Comparison of ENCODE assay signal across 10 cellular contexts in the genomic region with DNA sequence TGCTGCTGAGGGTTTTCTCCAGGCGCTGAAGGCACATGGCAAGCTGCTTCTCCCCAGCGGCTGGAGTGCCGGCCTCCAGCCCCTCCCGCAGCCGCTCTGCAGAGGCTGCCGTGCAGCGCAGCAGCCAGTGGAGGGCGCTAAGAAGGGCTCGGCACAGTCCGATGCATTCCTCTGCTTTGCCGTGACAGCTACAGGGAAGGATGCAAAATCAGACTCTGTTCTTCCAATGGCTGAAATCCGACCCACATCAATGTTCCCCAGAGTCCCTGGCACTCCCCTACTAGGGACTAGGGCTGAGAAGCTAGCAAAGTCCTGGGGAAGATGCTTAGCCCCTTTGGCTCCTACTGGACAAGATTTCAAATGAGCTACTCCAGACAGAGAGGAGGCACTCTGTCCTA. TPM values are rescaled to one million over a fixed set of nuclear protein-coding genes. Genes with fewer than 3 reads are reported as not detected.
DNase-seq lines count a peak whose midpoint lies in the region; ATAC-seq, FAIRE-seq and TF ChIP-seq lines count a peak whose summit lies in the region.
"Had no signal": no experiment of that assay in that cellular context is flagged by ENCODE, and none has a peak within 500 bp of the region (broad histone marks: within the 10 kb centered on the region; RNA-seq: fewer than 3 reads in every experiment).

No MANE protein-coding gene starts in this region.

- WGBS in heart right ventricle, 2 donors: 28 to 47% methylated on average over 12 of the region's 12 CpGs

- intact Hi-C loops in heart right ventricle (cut with DNase I): loop anchor here in 7 of 10 donors (5.0 to 10.0 kb wide), 6 partner anchors 42 to 140 kb away; a partner anchor contains a TSS

- H3K27me3 ChIP-seq in heart right ventricle (no peaks in the 10 kb centered on the region), right atrium auricular region (no peaks in the 10 kb centered on the region)

- H3K4me3 ChIP-seq in heart right ventricle: no peak overlapping the region
- H3K4me3 ChIP-seq in right atrium auricular region: no peak overlapping the region
- no peak overlapping the region for H3K4me3 ChIP-seq in fibroblast of pulmonary artery (replicated peaks; ENCODE audit: low read depth, low read length)

- no peak for ATAC-seq in heart right ventricle
- ATAC-seq in activated naive CD8-positive, alpha-beta T cell treated with anti-CD3 and anti-CD28 coated beads, Interleukin-2, amount 50 U/mL, for 24 hours: no peak

- DNase-seq in heart right ventricle: no peak
- no peak for DNase-seq in right atrium auricular region (ENCODE audit: low spot score)
- DNase-seq in OCI-M1 (lab: John Stamatoyannopoulos, UW): peak; percentile 10
- peak; percentile 61 for DNase-seq in fibroblast of pulmonary artery (ENCODE audit: low read depth)
- DNase-seq in urothelium cell line (ENCODE audit: low spot score): peak; percentile 64
- no peak for DNase-seq in GF-D8 (lab: John Stamatoyannopoulos, UW)
- no peak for DNase-seq in COR-L47 (lab: John Stamatoyannopoulos, UW)
- DNase-seq in activated naive CD8-positive, alpha-beta T cell treated with anti-CD3 and anti-CD28 coated beads, Interleukin-2, amount 50 U/mL, for 24 hours: no peak
- DNase-seq: NCI-H446 treated with DMSO at 0.1 percent for 48 hours; stimulated activated CD4-positive, alpha-beta T cell treated with anti-CD3 and anti-CD28 coated beads, Interleukin-1b, Interleukin-23, amount 100 ng/mL, for 48 hours had no signal

- H3K36me3 ChIP-seq in heart right ventricle (peaks cover 0 to 68% (median 46%) of the 10 kb centered on the region in 9 donors), right atrium auricular region (peaks cover 59% of the 10 kb centered on the region)

- FAIRE-seq in urothelium cell line (lab: Jason Lieb, UNC): no peak

- H3K27ac Mint-ChIP-seq in activated naive CD8-positive, alpha-beta T cell treated with anti-CD3 and anti-CD28 coated beads, Interleukin-2, amount 50 U/mL, for 24 hours: no peak overlapping the region

- peaks cover 10% of the 10 kb centered on the region for H3K36me3 Mint-ChIP-seq in activated naive CD8-positive, alpha-beta T cell treated with anti-CD3 and anti-CD28 coated beads, Interleukin-2, amount 50 U/mL, for 24 hours (ENCODE audit: low read depth)

- H3K27me3 Mint-ChIP-seq in activated naive CD8-positive, alpha-beta T cell treated with anti-CD3 and anti-CD28 coated beads, Interleukin-2, amount 50 U/mL, for 24 hours: no peaks in the 10 kb centered on the region

- no peak overlapping the region for H3K27ac ChIP-seq in heart right ventricle
- no peak overlapping the region for H3K27ac ChIP-seq in right atrium auricular region

- H3K9me3 Mint-ChIP-seq in activated naive CD8-positive, alpha-beta T cell treated with anti-CD3 and anti-CD28 coated beads, Interleukin-2, amount 50 U/mL, for 24 hours: no peaks in the 10 kb centered on the region

- no peak overlapping the region for H3K4me3 Mint-ChIP-seq in activated naive CD8-positive, alpha-beta T cell treated with anti-CD3 and anti-CD28 coated beads, Interleukin-2, amount 50 U/mL, for 24 hours

- no peaks in the 10 kb centered on the region for H3K9me3 ChIP-seq in heart right ventricle
- no peaks in the 10 kb centered on the region for H3K9me3 ChIP-seq in right atrium auricular region

- H3K4me1 Mint-ChIP-seq in activated naive CD8-positive, alpha-beta T cell treated with anti-CD3 and anti-CD28 coated beads, Interleukin-2, amount 50 U/mL, for 24 hours: no peaks in the 10 kb centered on the region

- H3K4me1 ChIP-seq in heart right ventricle: peaks cover 2 to 43% (median 25%) of the 10 kb centered on the region in 9 donors
- peaks cover 0 to 22% of the 10 kb centered on the region in 2 donors for H3K4me1 ChIP-seq in right atrium auricular region

- TF ChIP-seq CTCF in heart right ventricle (IDR thresholded peaks at IDR 0.05) (peak in 8 of 9 donors; percentile 24 to 66 (median 52)), right atrium auricular region (IDR thresholded peaks at IDR 0.05) (peak in 1 of 2 donors; percentile 57), fibroblast of pulmonary artery (IDR thresholded peaks at IDR 0.05; ENCODE audit: low read length, missing control alignments) (peak; percentile 83)

RNA-seq across cellular contexts. Expression of a gene that starts 19.0 kb away (rescaled TPM):
- total RNA-seq in heart right ventricle (10 to 100 TPM; 46.7 to 63.2 (median 58.4) TPM), right atrium auricular region (10 to 100 TPM; 44.2 to 44.7 TPM)
- polyA plus RNA-seq in heart right ventricle: 10 to 100 TPM; 47.2 to 75.6 TPM

RNA-seq across cellular contexts. Expression of a gene that starts 19.9 kb away (rescaled TPM):
- 1 to 10 TPM in 2 of 10 donors, under 1 TPM in 1, not detected in 7; 0.81 to 4.2 (median 1.6) TPM for total RNA-seq in heart right ventricle
- polyA plus RNA-seq in heart right ventricle: under 1 TPM; 0.29 to 0.32 TPM
- 1 to 10 TPM in 1 of 2 donors, not detected in 1; 1.3 TPM for total RNA-seq in right atrium auricular region

RNA-seq across cellular contexts. Expression of a gene that starts 27.6 kb away (rescaled TPM):
- total RNA-seq in heart right ventricle (100 to 1,000 TPM in 1 of 10 donors, 10 to 100 TPM in 9; 59.8 to 102 (median 69.7) TPM), right atrium auricular region (10 to 100 TPM; 60.3 to 69.0 TPM)
- polyA plus RNA-seq in heart right ventricle: 10 to 100 TPM; 29.8 to 44.2 TPM

RNA-seq across cellular contexts. Expression of a gene that starts 54.6 kb away (rescaled TPM):
- total RNA-seq in heart right ventricle: 100 to 1,000 TPM in 1 of 10 donors, 10 to 100 TPM in 9; 76.5 to 113 (median 81.8) TPM
- 100 to 1,000 TPM in 1 of 2 donors, 10 to 100 TPM in 1; 46.7 to 109 TPM for polyA plus RNA-seq in heart right ventricle
- 10 to 100 TPM; 76.3 to 88.8 TPM for total RNA-seq in right atrium auricular region

Comparison
In these comparisons a context has a peak if more than half of its experiments do, and no peak if none do; other contexts are left out.
1. DNase-seq: peak in OCI-M1 (single experiment), fibroblast of pulmonary artery (single experiment) and urothelium cell line (single experiment); none in heart right ventricle (0 of 2), right atrium auricular region (single experiment), GF-D8 (single experiment), COR-L47 (single experiment) and activated naive CD8-positive, alpha-beta T cell treated with anti-CD3 and anti-CD28 coated beads, Interleukin-2, amount 50 U/mL, for 24 hours (single experiment).